ENCODE assay signal across 1 cellular context in the genomic region with DNA sequence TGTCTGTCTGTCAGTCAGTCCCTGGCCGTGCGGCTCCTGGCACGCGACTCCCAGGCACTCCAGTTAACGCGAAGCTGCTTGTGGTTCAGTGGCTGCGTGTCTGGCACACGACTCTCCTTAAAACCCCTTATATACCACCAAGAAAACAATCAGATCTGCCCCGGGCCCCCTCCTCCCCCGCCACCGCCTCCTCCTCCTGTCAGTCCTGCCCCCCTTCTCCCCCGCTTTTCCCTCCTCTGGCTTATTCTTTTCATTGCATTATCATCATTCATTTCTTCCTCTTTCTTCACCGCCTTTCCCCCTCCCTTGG.
TF ChIP-seq lines count a peak whose summit lies in the region.

Gene NEUROG2 (minus strand): TSS at position 105 of the 310 bp plus-strand sequence. CDS start 705 bp downstream, outside the sequence.

TF ChIP-seq in HEK293, 187 proteins besides CTCF, POLR2A, EP300 and RAD21 (continued from another document):
- TF ChIP-seq, protein P1, sequence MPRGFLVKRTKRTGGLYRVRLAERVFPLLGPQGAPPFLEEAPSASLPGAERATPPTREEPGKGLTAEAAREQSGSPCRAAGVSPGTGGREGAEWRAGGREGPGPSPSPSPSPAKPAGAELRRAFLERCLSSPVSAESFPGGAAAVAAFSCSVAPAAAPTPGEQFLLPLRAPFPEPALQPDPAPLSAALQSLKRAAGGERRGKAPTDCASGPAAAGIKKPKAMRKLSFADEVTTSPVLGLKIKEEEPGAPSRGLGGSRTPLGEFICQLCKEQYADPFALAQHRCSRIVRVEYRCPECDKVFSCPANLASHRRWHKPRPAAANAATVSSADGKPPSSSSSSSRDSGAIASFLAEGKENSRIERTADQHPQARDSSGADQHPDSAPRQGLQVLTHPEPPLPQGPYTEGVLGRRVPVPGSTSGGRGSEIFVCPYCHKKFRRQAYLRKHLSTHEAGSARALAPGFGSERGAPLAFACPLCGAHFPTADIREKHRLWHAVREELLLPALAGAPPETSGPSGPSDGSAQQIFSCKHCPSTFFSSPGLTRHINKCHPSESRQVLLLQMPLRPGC (tag by site-specific recombination; IDR thresholded peaks at IDR 0.05), result no peak
- no peak for TF ChIP-seq ZNF10 (tag by site-specific recombination; IDR thresholded peaks at IDR 0.05)
- no peak for TF ChIP-seq ZNF248 (tag by site-specific recombination; IDR thresholded peaks at IDR 0.05)
- no peak for TF ChIP-seq BCL11A (tag by site-specific recombination; IDR thresholded peaks at IDR 0.05; ENCODE audit: low read depth)
- TF ChIP-seq, protein P2, sequence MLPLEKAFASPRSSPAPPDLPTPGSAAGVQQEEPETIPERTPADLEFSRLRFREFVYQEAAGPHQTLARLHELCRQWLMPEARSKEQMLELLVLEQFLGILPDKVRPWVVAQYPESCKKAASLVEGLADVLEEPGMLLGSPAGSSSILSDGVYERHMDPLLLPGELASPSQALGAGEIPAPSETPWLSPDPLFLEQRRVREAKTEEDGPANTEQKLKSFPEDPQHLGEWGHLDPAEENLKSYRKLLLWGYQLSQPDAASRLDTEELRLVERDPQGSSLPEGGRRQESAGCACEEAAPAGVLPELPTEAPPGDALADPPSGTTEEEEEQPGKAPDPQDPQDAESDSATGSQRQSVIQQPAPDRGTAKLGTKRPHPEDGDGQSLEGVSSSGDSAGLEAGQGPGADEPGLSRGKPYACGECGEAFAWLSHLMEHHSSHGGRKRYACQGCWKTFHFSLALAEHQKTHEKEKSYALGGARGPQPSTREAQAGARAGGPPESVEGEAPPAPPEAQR (tag by site-specific recombination; IDR thresholded peaks at IDR 0.05), result no peak
- TF ChIP-seq ZNF335 (tag by site-specific recombination; conservative IDR thresholded peaks at IDR 0.05), result no peak
- 0 out of 2 replicates have a peak, but pooled peaks have one; percentile 0 for TF ChIP-seq TCF7L2 (IDR thresholded peaks at IDR 0.05; ENCODE audit: borderline replicate concordance, low read depth, low read length)
- TF ChIP-seq MZF1 (tag by site-specific recombination; IDR thresholded peaks at IDR 0.05; ENCODE audit: borderline replicate concordance), result no peak
TF ChIP-seq in HEK293: peak in this region for 3.
